In the genomic region with DNA sequence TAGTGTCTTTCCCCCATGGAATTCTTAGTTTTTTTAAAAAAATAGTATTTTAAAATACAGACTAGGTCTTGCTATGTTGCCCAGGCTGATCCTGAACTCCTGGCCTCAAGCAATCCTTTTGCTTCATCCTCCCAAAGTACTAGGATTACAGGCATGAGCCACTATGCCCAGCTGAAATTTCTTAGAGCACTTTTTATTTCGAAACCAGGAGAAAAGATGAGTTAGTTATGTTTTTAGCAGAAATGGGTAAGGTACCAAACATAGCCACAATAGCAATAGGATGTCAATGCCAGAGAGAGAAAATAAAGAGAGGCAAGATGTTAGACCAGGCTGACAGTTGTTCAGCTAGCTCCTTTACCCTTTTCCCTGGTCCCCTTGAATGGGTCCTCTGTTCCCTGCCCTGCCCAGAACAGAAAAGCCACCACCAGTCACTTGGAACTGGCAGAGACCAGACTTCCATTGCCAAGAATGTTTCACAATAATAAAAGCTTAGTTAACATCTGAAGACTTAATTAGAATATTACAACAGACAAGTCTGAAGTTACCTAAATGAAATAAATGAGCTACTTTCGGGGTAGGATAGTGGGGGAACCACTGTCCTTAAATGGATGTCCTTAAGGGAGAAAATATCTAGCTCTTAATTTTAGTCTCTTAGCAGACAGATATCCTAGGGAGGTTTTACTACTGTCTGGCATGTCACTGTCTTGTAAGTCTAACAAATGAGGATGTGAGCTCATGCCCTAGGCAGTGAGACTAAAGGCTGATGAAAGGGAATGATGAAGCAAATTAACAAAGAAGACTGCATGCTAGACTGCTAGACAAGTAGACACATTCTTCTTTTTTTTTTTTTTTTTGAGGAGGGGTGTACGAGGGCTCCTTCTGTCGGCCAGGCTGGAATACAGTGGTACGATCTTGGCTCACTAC, we compare ENCODE assay signal across 8 cellular contexts. TPM values are rescaled to one million over a fixed set of nuclear protein-coding genes. Genes with fewer than 3 reads are reported as not detected.
DNase-seq lines count a peak whose midpoint lies in the region; ATAC-seq and TF ChIP-seq lines count a peak whose summit lies in the region.

No MANE protein-coding gene starts in this region.

- H3K27ac ChIP-seq in psoas muscle (peak overlapping the region; percentile 92), WERI-Rb-1 (no peak overlapping the region; the same call in 1 of the 2 replicates)

- H3K36me3 ChIP-seq in psoas muscle (ENCODE audit: insufficient read depth in 1 of 2, low read depth in 1 of 2): no peaks in the 10 kb centered on the region
- peaks cover 2% of the 10 kb centered on the region; the same call in 1 of the 2 replicates for H3K36me3 ChIP-seq in WERI-Rb-1

- 29 to 58% (median 34%) methylated on average over 5 of the region's 5 CpGs for WGBS in psoas muscle, 3 donors

- no peak for TF ChIP-seq CTCF in foreskin fibroblast (IDR thresholded peaks at IDR 0.05; ENCODE audit: low read depth, low read length)
- no peak for TF ChIP-seq CTCF in psoas muscle (IDR thresholded peaks at IDR 0.05)
- TF ChIP-seq CTCF in WERI-Rb-1 (IDR thresholded peaks at IDR 0.05; ENCODE audit: low read depth, low read length): no peak

- no peaks in the 10 kb centered on the region for H3K9me3 ChIP-seq in psoas muscle
- H3K9me3 ChIP-seq in WERI-Rb-1 (ENCODE audit: severe bottlenecking): no peaks in the 10 kb centered on the region

- H3K4me3 ChIP-seq in foreskin fibroblast (ENCODE audit: low read depth in 1 of 2, low read length in 2 of 2): no peak overlapping the region
- peak overlapping the region; percentile 22 for H3K4me3 ChIP-seq in psoas muscle
- H3K4me3 ChIP-seq in WERI-Rb-1 (ENCODE audit: low read depth, low read length): no peak overlapping the region

- peak; percentile 51 for ATAC-seq in SK-N-SH treated with all-trans-retinoic acid at 6 μM for 48 hours
- peak; percentile 86 to 90 (median 87) for ATAC-seq in psoas muscle
- ATAC-seq in HG02759 (IDR thresholded peaks at IDR 0.05; ENCODE audit: unreplicated experiment): no peak

- H3K27me3 ChIP-seq in psoas muscle (ENCODE audit: insufficient read depth in 3 of 3, low read length in 2 of 3): no peaks in the 10 kb centered on the region
- H3K27me3 ChIP-seq in WERI-Rb-1 (ENCODE audit: insufficient read depth, low read depth, severe bottlenecking): no peaks in the 10 kb centered on the region

- intact Hi-C loops in psoas muscle (cut with DNase I): no loop called here

- DNase-seq in ELR (ENCODE audit: low read depth): peak; percentile 72
- peak; percentile 53 to 78 for DNase-seq in foreskin fibroblast
- no peak for DNase-seq in psoas muscle
- DNase-seq in NCI-H187 treated with DMSO at 0.1 percent for 48 hours (lab: John Stamatoyannopoulos, UW): no peak
- no peak for DNase-seq in ureter (ENCODE audit: low spot score)
- no peak for DNase-seq in WERI-Rb-1

- peaks cover 51% of the 10 kb centered on the region for H3K4me1 ChIP-seq in psoas muscle

TF ChIP-seq in SK-N-SH treated with all-trans-retinoic acid at 6 μM for 48 hours, 23 proteins besides CTCF, POLR2A, EP300 and RAD21:
- TF ChIP-seq ISL1 (CRISPR knock-in tag; IDR thresholded peaks at IDR 0.05) (peak; percentile 33; the same call in 1 of the 2 replicates), ZNF565 (CRISPR knock-in tag; conservative IDR thresholded peaks at IDR 0.05; ENCODE audit: low read depth) (no peak), TOX (CRISPR knock-in tag; IDR thresholded peaks at IDR 0.05; ENCODE audit: borderline replicate concordance) (0 out of 2 replicates have a peak, but pooled peaks have one; percentile 25)
- TF ChIP-seq, protein P1, sequence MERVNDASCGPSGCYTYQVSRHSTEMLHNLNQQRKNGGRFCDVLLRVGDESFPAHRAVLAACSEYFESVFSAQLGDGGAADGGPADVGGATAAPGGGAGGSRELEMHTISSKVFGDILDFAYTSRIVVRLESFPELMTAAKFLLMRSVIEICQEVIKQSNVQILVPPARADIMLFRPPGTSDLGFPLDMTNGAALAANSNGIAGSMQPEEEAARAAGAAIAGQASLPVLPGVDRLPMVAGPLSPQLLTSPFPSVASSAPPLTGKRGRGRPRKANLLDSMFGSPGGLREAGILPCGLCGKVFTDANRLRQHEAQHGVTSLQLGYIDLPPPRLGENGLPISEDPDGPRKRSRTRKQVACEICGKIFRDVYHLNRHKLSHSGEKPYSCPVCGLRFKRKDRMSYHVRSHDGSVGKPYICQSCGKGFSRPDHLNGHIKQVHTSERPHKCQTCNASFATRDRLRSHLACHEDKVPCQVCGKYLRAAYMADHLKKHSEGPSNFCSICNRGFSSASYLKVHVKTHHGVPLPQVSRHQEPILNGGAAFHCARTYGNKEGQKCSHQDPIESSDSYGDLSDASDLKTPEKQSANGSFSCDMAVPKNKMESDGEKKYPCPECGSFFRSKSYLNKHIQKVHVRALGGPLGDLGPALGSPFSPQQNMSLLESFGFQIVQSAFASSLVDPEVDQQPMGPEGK (CRISPR knock-in tag; IDR thresholded peaks at IDR 0.05; ENCODE audit: borderline replicate concordance): no peak

RNA-seq across cellular contexts. Expression of a gene that starts 54.2 kb away (rescaled TPM):
- 10 to 100 TPM in 1 of 4 donors, 1 to 10 TPM in 3; 8.6 to 10.2 (median 8.9) TPM for total RNA-seq in psoas muscle
- 10 to 100 TPM in 1 of 3 donors, 1 to 10 TPM in 2; 1.4 to 11.7 (median 3.3) TPM for polyA plus RNA-seq in psoas muscle
- 35.0 TPM for total RNA-seq in ureter

Comparison
In these comparisons a context has a peak if more than half of its experiments do, and no peak if none do; other contexts are left out.
1. DNase-seq: peak in ELR (single experiment) and foreskin fibroblast (2 of 2); none in psoas muscle (0 of 2), NCI-H187 treated with DMSO at 0.1 percent for 48 hours (single experiment), ureter (single experiment) and WERI-Rb-1 (single experiment).